14 cellular contexts compared by ENCODE assay signal in the genomic region with DNA sequence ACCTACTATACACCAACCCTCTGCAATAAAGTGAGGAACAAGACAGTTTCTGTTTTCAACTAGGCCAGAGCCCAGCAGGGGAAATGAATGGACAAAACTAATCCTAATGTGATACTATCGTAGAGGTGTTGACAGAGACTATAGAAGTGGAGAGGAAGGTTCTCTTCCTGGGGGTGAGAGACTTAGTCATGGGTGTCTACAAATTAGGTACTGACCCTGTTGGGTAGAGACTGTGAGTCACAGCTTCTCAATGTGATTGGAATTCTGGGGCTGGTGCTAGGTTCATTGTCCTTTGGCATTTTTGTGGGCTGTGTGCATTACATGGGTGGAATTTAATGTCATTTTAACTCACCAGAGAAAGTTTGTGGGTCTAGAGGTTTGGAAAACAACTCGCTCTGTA.
DNase-seq lines count a peak whose midpoint lies in the region; ATAC-seq and TF ChIP-seq lines count a peak whose summit lies in the region.
"Had no signal": no experiment of that assay in that cellular context is flagged by ENCODE, and none has a peak within 500 bp of the region (broad histone marks: within the 10 kb centered on the region; RNA-seq: fewer than 3 reads in every experiment).

No MANE protein-coding gene starts in this region.

- H3K27ac ChIP-seq in PC-3 (ENCODE audit: low read length): peak overlapping the region; percentile 83
- no peak overlapping the region for H3K27ac ChIP-seq in transverse colon
- H3K27ac ChIP-seq: cardiac muscle cell had no signal

- intact Hi-C loops in PC-3 (cut with micrococcal nuclease) (loop anchor here (2.0 to 5.0 kb wide), 3 partner anchors 14 to 78 kb away; partner anchors contain the start of gene ADAMTSL3), transverse colon (cut with DNase I; ENCODE audit: low total_unique reads) (no loop called here)

- TF ChIP-seq EP300 in transverse colon (IDR thresholded peaks at IDR 0.05; ENCODE audit: low read depth): no peak

- no peaks in the 10 kb centered on the region for H3K27me3 ChIP-seq in PC-3 (ENCODE audit: low read length)
- no peaks in the 10 kb centered on the region for H3K27me3 ChIP-seq in transverse colon
- H3K27me3 ChIP-seq: cardiac muscle cell had no signal

- 79 to 91% methylated on average over 2 of the region's 2 CpGs for whole genome bisulfite sequencing in transverse colon (ENCODE audit: low coverage in 1 of 2), 2 donors

- no peaks in the 10 kb centered on the region for H4K20me1 ChIP-seq in PC-3 (ENCODE audit: low read length)

- POLR2A ChIA-PET in PC-3 (lab: Charles Lee; ENCODE audit: unreplicated experiment): no interaction called here

- in situ Hi-C loops in transverse colon (cut with MboI; ENCODE audit: low pct_ligation_motif_present in 1 of 4, low pct_unique_long_range_greater_than_20kb in 1 of 4, low sequenced_read_pairs in 3 of 4): no loop called here

- peaks cover 8% of the 10 kb centered on the region for H3F3A ChIP-seq in PC-3 (ENCODE audit: low read length, unreplicated experiment)

- TF ChIP-seq POLR2A in transverse colon (IDR thresholded peaks at IDR 0.05): no peak

- H3K4me1 ChIP-seq in PC-3 (ENCODE audit: insufficient read depth, low read length): peaks cover 36% of the 10 kb centered on the region
- no peaks in the 10 kb centered on the region for H3K4me1 ChIP-seq in transverse colon

- TF ChIP-seq CTCF in PC-3 (conservative IDR thresholded peaks at IDR 0.05; ENCODE audit: low read depth, low read length) (no peak), epithelial cell of esophagus (IDR thresholded peaks at IDR 0.05; ENCODE audit: insufficient read depth, low read depth, low read length, missing control alignments) (no peak), omental fat pad (IDR thresholded peaks at IDR 0.05) (no peak), transverse colon (IDR thresholded peaks at IDR 0.05) (no peak)

- no peaks in the 10 kb centered on the region for H3K79me2 ChIP-seq in PC-3 (ENCODE audit: low read length)

- H3K4me3 ChIP-seq in PC-3 (ENCODE audit: low read length): peak overlapping the region; percentile 33
- H3K4me3 ChIP-seq in epithelial cell of esophagus (ENCODE audit: low read length): no peak overlapping the region
- no peak overlapping the region for H3K4me3 ChIP-seq in transverse colon
- H3K4me3 ChIP-seq: cardiac muscle cell had no signal

- peak; percentile 91 for ATAC-seq in PC-3
- ATAC-seq in omental fat pad (ENCODE audit: low FRiP score): peak; percentile 54
- ATAC-seq in HG02759 (IDR thresholded peaks at IDR 0.05; ENCODE audit: unreplicated experiment): no peak
- ATAC-seq in GM19328 (IDR thresholded peaks at IDR 0.05; ENCODE audit: unreplicated experiment): no peak

- peak overlapping the region; percentile 3; the same call in 1 of the 2 replicates for H2AFZ ChIP-seq in PC-3 (ENCODE audit: low read length)

- H3K36me3 ChIP-seq in PC-3 (ENCODE audit: low read depth, low read length) (no peaks in the 10 kb centered on the region), transverse colon (no peaks in the 10 kb centered on the region)
- H3K36me3 ChIP-seq: cardiac muscle cell had no signal

- no peaks in the 10 kb centered on the region for H3K9me2 ChIP-seq in PC-3 (replicated peaks; ENCODE audit: low read length)
- H3K9me2 ChIP-seq: SK-N-SH had no signal

- CTCF ChIA-PET in PC-3 (lab: Charles Lee): no interaction called here

- BruUV-seq in PC-3 (replicated peaks; lab: Mats Ljungman, UMichigan): no TSS peak

- H3K9me3 ChIP-seq in PC-3 (ENCODE audit: low read length): no peaks in the 10 kb centered on the region
- H3K9me3 ChIP-seq in transverse colon: no peaks in the 10 kb centered on the region
- H3K9me3 ChIP-seq: SK-N-SH had no signal

- DNase-seq in EL (peak; percentile 36), PC-3 (peak; percentile 95), epithelial cell of esophagus (ENCODE audit: low read depth) (peak; percentile 89), omental fat pad (ENCODE audit: low spot score) (no peak), NCI-H2029 (lab: John Stamatoyannopoulos, UW) (no peak), transverse colon (no peak)
- DNase-seq: activated CD4-positive, alpha-beta T cell treated with anti-CD3 and anti-CD28 coated beads for 1 hour; CD4-positive, CD25-positive, alpha-beta regulatory T cell; NCI-H1417 treated with DMSO at 0.1 percent for 48 hours; NCI-H82; SK-N-SH had no signal

- H3K9ac ChIP-seq in PC-3 (ENCODE audit: low read length): peak overlapping the region; percentile 55
- H3K9ac ChIP-seq: SK-N-SH had no signal

- H3K4me2 ChIP-seq in PC-3 (ENCODE audit: low read length): peak overlapping the region; percentile 58
- H3K4me2 ChIP-seq: SK-N-SH had no signal

Comparison
In these comparisons a context has a peak if more than half of its experiments do, and no peak if none do; other contexts are left out.
1. DNase-seq: peak in EL (single experiment), PC-3 (single experiment) and epithelial cell of esophagus (single experiment); none in omental fat pad (single experiment), NCI-H2029 (single experiment) and transverse colon (single experiment).
2. ATAC-seq: peak in PC-3 (single experiment) and omental fat pad (single experiment); none in HG02759 (single experiment) and GM19328 (single experiment).